ENCODE assay signal across 12 cellular contexts in genomic region chr7:43113622-43114450, GRCh38. TPM values are rescaled to one million over a fixed set of nuclear protein-coding genes. Genes with fewer than 3 reads are reported as not detected.
DNase-seq lines count a peak whose midpoint lies in the region; ATAC-seq and TF ChIP-seq lines count a peak whose summit lies in the region.
"Had no signal": no experiment of that assay in that cellular context is flagged by ENCODE, and none has a peak within 500 bp of the region (broad histone marks: within the 10 kb centered on the region; RNA-seq: fewer than 3 reads in every experiment).

No MANE protein-coding gene starts in this region.

- POLR2A ChIA-PET in activated CD4-positive, alpha-beta T cell treated with anti-CD3 and anti-CD28 coated beads for 36 hours (lab: Charles Lee), result no interaction called here
- POLR2A ChIA-PET in HEK293T (lab: Yijun Ruan, JAX), result no interaction called here

- no peaks in the 10 kb centered on the region for H3K9me3 Mint-ChIP-seq in activated CD4-positive, alpha-beta T cell treated with anti-CD3 and anti-CD28 coated beads for 36 hours (ENCODE audit: low read depth)
- H3K9me3 Mint-ChIP-seq in activated naive CD8-positive, alpha-beta T cell treated with anti-CD3 and anti-CD28 coated beads for 36 hours, result no peaks in the 10 kb centered on the region

- no peak overlapping the region for H3K27ac ChIP-seq in iPS-18a (ENCODE audit: low read length)
- H3K27ac ChIP-seq in stomach smooth muscle (ENCODE audit: low read length), result no peak overlapping the region

- H3K4me1 Mint-ChIP-seq in activated CD4-positive, alpha-beta T cell treated with anti-CD3 and anti-CD28 coated beads for 36 hours, result peaks cover 8% of the 10 kb centered on the region
- H3K4me1 Mint-ChIP-seq in activated naive CD8-positive, alpha-beta T cell treated with anti-CD3 and anti-CD28 coated beads for 36 hours, result peaks cover 10% of the 10 kb centered on the region

- no peak overlapping the region for H3K4me3 Mint-ChIP-seq in activated CD4-positive, alpha-beta T cell treated with anti-CD3 and anti-CD28 coated beads for 36 hours
- H3K4me3 Mint-ChIP-seq in activated naive CD8-positive, alpha-beta T cell treated with anti-CD3 and anti-CD28 coated beads for 36 hours, result peak overlapping the region; percentile 15

- H3K4me3 ChIP-seq in iPS-18a (ENCODE audit: low read length) (peak overlapping the region; percentile 77), stomach smooth muscle (ENCODE audit: low read length in 2 of 2) (peak overlapping the region; percentile 47 to 67)

- H3K36me3 Mint-ChIP-seq in activated CD4-positive, alpha-beta T cell treated with anti-CD3 and anti-CD28 coated beads for 36 hours (ENCODE audit: low read depth), result no peaks in the 10 kb centered on the region
- no peaks in the 10 kb centered on the region for H3K36me3 Mint-ChIP-seq in activated naive CD8-positive, alpha-beta T cell treated with anti-CD3 and anti-CD28 coated beads for 36 hours
- H3K36me3 Mint-ChIP-seq: CD4-positive, alpha-beta memory T cell had no signal

- H3K27me3 Mint-ChIP-seq in activated CD4-positive, alpha-beta T cell treated with anti-CD3 and anti-CD28 coated beads for 36 hours, result peaks cover 55% of the 10 kb centered on the region
- peaks cover 85% of the 10 kb centered on the region for H3K27me3 Mint-ChIP-seq in activated naive CD8-positive, alpha-beta T cell treated with anti-CD3 and anti-CD28 coated beads for 36 hours

- no peak overlapping the region for H3K27ac Mint-ChIP-seq in activated CD4-positive, alpha-beta T cell treated with anti-CD3 and anti-CD28 coated beads for 36 hours
- no peak overlapping the region for H3K27ac Mint-ChIP-seq in activated naive CD8-positive, alpha-beta T cell treated with anti-CD3 and anti-CD28 coated beads for 36 hours
- H3K27ac Mint-ChIP-seq: CD4-positive, alpha-beta memory T cell had no signal

- peak overlapping the region; percentile 50 for H3K9ac ChIP-seq in iPS-18a (ENCODE audit: low read length)
- no peak overlapping the region for H3K9ac ChIP-seq in stomach smooth muscle (ENCODE audit: low read length in 2 of 2)

- intact Hi-C loops in activated CD4-positive, alpha-beta T cell treated with anti-CD3 and anti-CD28 coated beads for 36 hours (cut with DNase I, micrococcal nuclease), result no loop called here

- H3K36me3 ChIP-seq in iPS-18a (ENCODE audit: control insufficient read depth, low read depth, low read length), result no peaks in the 10 kb centered on the region
- H3K36me3 ChIP-seq in stomach smooth muscle (ENCODE audit: control insufficient read depth in 2 of 2, insufficient read depth in 2 of 2, low read length in 2 of 2), result no peaks in the 10 kb centered on the region

- peak; percentile 15 for DNase-seq in activated CD4-positive, alpha-beta T cell treated with anti-CD3 and anti-CD28 coated beads for 36 hours
- DNase-seq in activated CD4-positive, alpha-beta T cell treated with anti-CD3 and anti-CD28 coated beads for 1 hour, result no peak
- DNase-seq in activated naive CD8-positive, alpha-beta T cell treated with anti-CD3 and anti-CD28 coated beads for 36 hours, result no peak
- DNase-seq in activated CD4-positive, alpha-beta T cell treated with anti-CD3 and anti-CD28 coated beads, Interleukin-2, amount 50 U/mL, for 4 hours, result no peak
- DNase-seq in HEK293T (ENCODE audit: extremely low spot score), result no peak
- DNase-seq: activated effector memory CD4-positive, alpha-beta T cell treated with anti-CD3 and anti-CD28 coated beads, Interleukin-2, amount 50 U/mL, for 16 hours; CD4-positive, alpha-beta memory T cell; NCI-H446 had no signal

- H3K4me1 ChIP-seq in iPS-18a (ENCODE audit: control insufficient read depth, low read depth, low read length) (peaks cover 13% of the 10 kb centered on the region), stomach smooth muscle (ENCODE audit: control insufficient read depth, insufficient read depth, low read length) (peaks cover 21% of the 10 kb centered on the region)

- no peak for ATAC-seq in activated CD4-positive, alpha-beta T cell treated with anti-CD3 and anti-CD28 coated beads for 36 hours
- no peak for ATAC-seq in GM18873 (IDR thresholded peaks at IDR 0.05; ENCODE audit: low FRiP score, unreplicated experiment)

- no peaks in the 10 kb centered on the region for H3K9me3 ChIP-seq in iPS-18a (ENCODE audit: control insufficient read depth, low read depth, low read length)
- no peaks in the 10 kb centered on the region for H3K9me3 ChIP-seq in stomach smooth muscle (ENCODE audit: control insufficient read depth in 2 of 2, low read length in 2 of 2)

- peaks cover 40% of the 10 kb centered on the region for H3K27me3 ChIP-seq in iPS-18a (ENCODE audit: control insufficient read depth, insufficient read depth, low read length)
- H3K27me3 ChIP-seq in stomach smooth muscle (ENCODE audit: control insufficient read depth in 1 of 2, insufficient read depth in 2 of 2, low read length in 2 of 2), result peaks cover 37 to 68% of the 10 kb centered on the region in 2 donors

- CTCF ChIA-PET in activated CD4-positive, alpha-beta T cell treated with anti-CD3 and anti-CD28 coated beads for 36 hours (lab: Charles Lee), result interaction anchor here (0.7 to 1.3 kb wide), 2 partner anchors 13 to 183 kb away, joined by 3 read pairs; no protein-coding TSS in a partner anchor
- CTCF ChIA-PET in HEK293T (lab: Yijun Ruan, JAX), result no interaction called here

TF ChIP-seq in HEK293T, 16 proteins besides CTCF, POLR2A, EP300 and RAD21:
- TF ChIP-seq L3MBTL2 (conservative IDR thresholded peaks at IDR 0.05) (no peak), HDGF (IDR thresholded peaks at IDR 0.05; ENCODE audit: borderline replicate concordance) (no peak), CTBP1 (IDR thresholded peaks at IDR 0.05; ENCODE audit: borderline replicate concordance) (no peak), FOXA1 (IDR thresholded peaks at IDR 0.05) (no peak), LEF1 (IDR thresholded peaks at IDR 0.05; ENCODE audit: borderline replicate concordance) (no peak), PKNOX1 (IDR thresholded peaks at IDR 0.05) (no peak), SUZ12 (IDR thresholded peaks at IDR 0.05) (no peak), NFRKB (IDR thresholded peaks at IDR 0.05) (no peak), ARNT (IDR thresholded peaks at IDR 0.05) (no peak), ELF4 (IDR thresholded peaks at IDR 0.05) (no peak), BHLHE40 (IDR thresholded peaks at IDR 0.05; ENCODE audit: borderline replicate concordance) (no peak)

RNA-seq across cellular contexts. Expression of gene HECW1, which starts 1.4 kb away (rescaled TPM):
- not detected for total RNA-seq in activated CD4-positive, alpha-beta T cell treated with anti-CD3 and anti-CD28 coated beads for 36 hours
- total RNA-seq in activated naive CD8-positive, alpha-beta T cell treated with anti-CD3 and anti-CD28 coated beads for 36 hours, result not detected
- total RNA-seq: CD4-positive, alpha-beta memory T cell; lung microvascular endothelial cell had no signal
